Comparison of ENCODE assay signal across 34 cellular contexts in genomic region chr10:96342402-96342801, GRCh38. TPM values are rescaled to one million over a fixed set of nuclear protein-coding genes. Genes with fewer than 3 reads are reported as not detected.
"Had no signal": no experiment of that assay in that cellular context is flagged by ENCODE, and none has a peak within 500 bp of the region (broad histone marks: within the 10 kb centered on the region; RNA-seq: fewer than 3 reads in every experiment).

No MANE protein-coding gene starts in this region.

- FAIRE-seq: endometrium, islet of Langerhans, keratinocyte had no signal

- H3K4me3 ChIP-seq: colonic mucosa, esophagus squamous epithelium, gastrocnemius medialis, heart right ventricle, left ventricle myocardium inferior, lower lobe of right lung, mucosa of descending colon had no signal

- H3K4me3 Mint-ChIP-seq: dendritic cell treated with granulocyte-macrophage colony-stimulating factor and Interleukin-4, amounts not matched to agents 40 ng/mL and 50 ng/mL, for 4 days; effector memory CD8-positive, alpha-beta T cell; endodermal cell; mesothelial cell of epicardium; naive B cell had no signal

- ATAC-seq: effector memory CD8-positive, alpha-beta T cell; esophagus mucosa; gastrocnemius medialis; heart right ventricle; left cardiac atrium; lower lobe of right lung; mucosa of descending colon had no signal

- DNase-seq: colonic mucosa; cortex of kidney; effector CD8-positive, alpha-beta T cell; effector memory CD8-positive, alpha-beta T cell; endodermal cell; erythroblast; esophagus squamous epithelium; foreskin fibroblast; foreskin melanocyte; gastrocnemius medialis; glutamatergic neuron; head of caudate nucleus; heart right ventricle; hippocampal formation; left cardiac atrium; left ventricle myocardium inferior; lower lobe of right lung; mesenchymal stem cell; mucosa of descending colon; naive B cell had no signal

- H3K36me3 Mint-ChIP-seq: mesothelial cell of epicardium, naive B cell had no signal

- H3K27ac ChIP-seq: colonic mucosa, epithelial cell of prostate, esophagus squamous epithelium, gastrocnemius medialis, heart right ventricle, left ventricle myocardium inferior, lower lobe of right lung had no signal

- H3K4me1 ChIP-seq: colonic mucosa, esophagus squamous epithelium, gastrocnemius medialis, lower lobe of right lung had no signal

- H3K9me3 ChIP-seq: colonic mucosa, gastrocnemius medialis had no signal

- H3K27ac Mint-ChIP-seq: dendritic cell treated with granulocyte-macrophage colony-stimulating factor and Interleukin-4, amounts not matched to agents 40 ng/mL and 50 ng/mL, for 4 days; effector memory CD8-positive, alpha-beta T cell; endodermal cell; mesothelial cell of epicardium had no signal

- H3K27me3 Mint-ChIP-seq: dendritic cell treated with granulocyte-macrophage colony-stimulating factor and Interleukin-4, amounts not matched to agents 40 ng/mL and 50 ng/mL, for 4 days had no signal

RNA-seq across cellular contexts. Expression of gene OPALIN, which starts 16.4 kb away (rescaled TPM):
- total RNA-seq: colonic mucosa, dermis microvascular lymphatic vessel endothelial cell, endodermal cell, esophagus mucosa, esophagus squamous epithelium, gastrocnemius medialis, glomerular endothelial cell, heart right ventricle, kidney epithelial cell, left cardiac atrium, left ventricle myocardium inferior, lower leg skin, lower lobe of right lung, lung microvascular endothelial cell, mesenteric fat pad, mesothelial cell of epicardium, mucosa of descending colon, myocyte had no signal
- polyA plus RNA-seq: heart right ventricle, keratinocyte had no signal

RNA-seq across cellular contexts. Expression of gene DNTT, which starts 38.2 kb away (rescaled TPM):
- total RNA-seq: colonic mucosa, dermis microvascular lymphatic vessel endothelial cell, endodermal cell, esophagus mucosa, esophagus squamous epithelium, gastrocnemius medialis, glomerular endothelial cell, heart right ventricle, kidney epithelial cell, left cardiac atrium, left ventricle myocardium inferior, lower leg skin, lower lobe of right lung, lung microvascular endothelial cell, mesenteric fat pad, mesothelial cell of epicardium, mucosa of descending colon, myocyte had no signal
- polyA plus RNA-seq: heart right ventricle, keratinocyte had no signal
